Comparison of ENCODE assay signal across 17 cellular contexts in genomic region chr6:22133352-22133751, GRCh38.
"Had no signal": no experiment of that assay in that cellular context is flagged by ENCODE, and none has a peak within 500 bp of the region (broad histone marks: within the 10 kb centered on the region; RNA-seq: fewer than 3 reads in every experiment).

No MANE protein-coding gene starts in this region.

- H3K27ac ChIP-seq: lower lobe of right lung, neural progenitor cell, right atrium auricular region, tibial artery had no signal

- H3K27me3 Mint-ChIP-seq: activated naive CD4-positive, alpha-beta T cell treated with anti-CD3 and anti-CD28 coated beads, Interleukin-2, amount 50 U/mL, for 24 hours; central memory CD8-positive, alpha-beta T cell; stimulated activated naive CD8-positive, alpha-beta T cell treated with anti-CD3 and anti-CD28 coated beads, Interleukin-15, amount 100 ng/mL, for 72 hours had no signal

- H3K4me3 ChIP-seq: lower lobe of right lung, neural progenitor cell, right atrium auricular region, tibial artery had no signal

- H3K36me3 Mint-ChIP-seq: activated naive CD4-positive, alpha-beta T cell treated with anti-CD3 and anti-CD28 coated beads, Interleukin-2, amount 50 U/mL, for 24 hours; naive thymus-derived CD4-positive, alpha-beta T cell had no signal

- H3K9me3 ChIP-seq: lower lobe of right lung, tibial artery had no signal

- H3K27me3 ChIP-seq: neural progenitor cell, right atrium auricular region, tibial artery had no signal

- H3K4me3 Mint-ChIP-seq: activated CD8-positive, alpha-beta T cell treated with anti-CD3 and anti-CD28 coated beads, Interleukin-2, amount 10 ng/mL, durations not matched to agents 7 days and 5 days; activated naive CD4-positive, alpha-beta T cell treated with anti-CD3 and anti-CD28 coated beads, Interleukin-2, amount 50 U/mL, for 24 hours; central memory CD8-positive, alpha-beta T cell; naive thymus-derived CD4-positive, alpha-beta T cell; neural progenitor cell; stimulated activated naive CD8-positive, alpha-beta T cell treated with anti-CD3 and anti-CD28 coated beads, Interleukin-15, amount 100 ng/mL, for 72 hours had no signal

- DNase-seq: activated CD4-positive, alpha-beta T cell treated with anti-CD3 and anti-CD28 coated beads for 1 hour; activated CD4-positive, alpha-beta T cell treated with anti-CD3 and anti-CD28 coated beads, Interleukin-2, amount 50 U/mL, for 1 hour; activated CD8-positive, alpha-beta T cell treated with anti-CD3 and anti-CD28 coated beads, Interleukin-2, amount 10 ng/mL, durations not matched to agents 7 days and 5 days; activated gamma-delta T cell treated with Interleukin-2 at 50 U/mL for 16 hours; aorta; kidney; lower lobe of right lung; naive thymus-derived CD4-positive, alpha-beta T cell; stimulated activated CD4-positive, alpha-beta T cell treated with anti-CD3 and anti-CD28 coated beads, Interleukin-1b, Interleukin-23, amount 100 ng/mL, for 48 hours; stimulated activated naive CD8-positive, alpha-beta T cell treated with anti-CD3 and anti-CD28 coated beads, Interleukin-15, amount 100 ng/mL, for 72 hours; T-helper 1 cell; tibial artery had no signal

- H3K36me3 ChIP-seq: lower lobe of right lung, neural progenitor cell, right atrium auricular region, tibial artery had no signal

- H3K4me1 Mint-ChIP-seq: activated naive CD4-positive, alpha-beta T cell treated with anti-CD3 and anti-CD28 coated beads, Interleukin-2, amount 50 U/mL, for 24 hours; central memory CD8-positive, alpha-beta T cell; stimulated activated naive CD8-positive, alpha-beta T cell treated with anti-CD3 and anti-CD28 coated beads, Interleukin-15, amount 100 ng/mL, for 72 hours had no signal

- H3K27ac Mint-ChIP-seq: activated CD8-positive, alpha-beta T cell treated with anti-CD3 and anti-CD28 coated beads, Interleukin-2, amount 10 ng/mL, durations not matched to agents 7 days and 5 days; activated naive CD4-positive, alpha-beta T cell treated with anti-CD3 and anti-CD28 coated beads, Interleukin-2, amount 50 U/mL, for 24 hours; neural progenitor cell; stimulated activated naive CD8-positive, alpha-beta T cell treated with anti-CD3 and anti-CD28 coated beads, Interleukin-15, amount 100 ng/mL, for 72 hours had no signal

- ATAC-seq: activated CD8-positive, alpha-beta T cell treated with anti-CD3 and anti-CD28 coated beads, Interleukin-2, amount 10 ng/mL, durations not matched to agents 7 days and 5 days; left lobe of liver; lower lobe of right lung; naive thymus-derived CD4-positive, alpha-beta T cell; stimulated activated naive CD8-positive, alpha-beta T cell treated with anti-CD3 and anti-CD28 coated beads, Interleukin-15, amount 100 ng/mL, for 72 hours had no signal

- H3K4me1 ChIP-seq: lower lobe of right lung, neural progenitor cell, right atrium auricular region, tibial artery had no signal
